ENCODE assay signal across 2 cellular contexts in the genomic region with DNA sequence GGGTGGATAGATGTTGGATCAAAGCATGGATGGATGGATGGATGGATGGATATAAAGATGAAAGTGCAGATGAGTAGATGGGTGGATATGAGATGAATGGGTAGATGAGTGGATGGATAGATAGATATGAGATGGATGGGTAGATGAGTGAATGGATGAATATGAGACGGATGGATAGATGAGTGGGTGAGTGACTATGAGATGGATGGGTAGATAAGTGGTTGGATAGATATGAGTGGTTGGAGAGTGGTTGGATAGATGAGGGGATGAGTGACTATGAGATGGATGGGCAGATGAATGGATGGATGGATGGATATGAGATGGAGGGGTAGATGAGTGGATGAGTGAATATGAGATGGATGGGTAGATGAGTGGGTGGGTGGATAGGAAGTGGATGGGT.
TF ChIP-seq lines count a peak whose summit lies in the region.

No MANE protein-coding gene starts in this region.

TF ChIP-seq in HEK293, 187 proteins besides CTCF, POLR2A, EP300 and RAD21 (continued from another document and continues in another):
- TF ChIP-seq, protein P1, sequence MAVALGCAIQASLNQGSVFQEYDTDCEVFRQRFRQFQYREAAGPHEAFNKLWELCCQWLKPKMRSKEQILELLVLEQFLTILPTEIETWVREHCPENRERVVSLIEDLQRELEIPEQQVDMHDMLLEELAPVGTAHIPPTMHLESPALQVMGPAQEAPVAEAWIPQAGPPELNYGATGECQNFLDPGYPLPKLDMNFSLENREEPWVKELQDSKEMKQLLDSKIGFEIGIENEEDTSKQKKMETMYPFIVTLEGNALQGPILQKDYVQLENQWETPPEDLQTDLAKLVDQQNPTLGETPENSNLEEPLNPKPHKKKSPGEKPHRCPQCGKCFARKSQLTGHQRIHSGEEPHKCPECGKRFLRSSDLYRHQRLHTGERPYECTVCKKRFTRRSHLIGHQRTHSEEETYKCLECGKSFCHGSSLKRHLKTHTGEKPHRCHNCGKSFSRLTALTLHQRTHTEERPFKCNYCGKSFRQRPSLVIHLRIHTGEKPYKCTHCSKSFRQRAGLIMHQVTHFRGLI (tag by site-specific recombination; IDR thresholded peaks at IDR 0.05), result no peak
- TF ChIP-seq, protein P2, sequence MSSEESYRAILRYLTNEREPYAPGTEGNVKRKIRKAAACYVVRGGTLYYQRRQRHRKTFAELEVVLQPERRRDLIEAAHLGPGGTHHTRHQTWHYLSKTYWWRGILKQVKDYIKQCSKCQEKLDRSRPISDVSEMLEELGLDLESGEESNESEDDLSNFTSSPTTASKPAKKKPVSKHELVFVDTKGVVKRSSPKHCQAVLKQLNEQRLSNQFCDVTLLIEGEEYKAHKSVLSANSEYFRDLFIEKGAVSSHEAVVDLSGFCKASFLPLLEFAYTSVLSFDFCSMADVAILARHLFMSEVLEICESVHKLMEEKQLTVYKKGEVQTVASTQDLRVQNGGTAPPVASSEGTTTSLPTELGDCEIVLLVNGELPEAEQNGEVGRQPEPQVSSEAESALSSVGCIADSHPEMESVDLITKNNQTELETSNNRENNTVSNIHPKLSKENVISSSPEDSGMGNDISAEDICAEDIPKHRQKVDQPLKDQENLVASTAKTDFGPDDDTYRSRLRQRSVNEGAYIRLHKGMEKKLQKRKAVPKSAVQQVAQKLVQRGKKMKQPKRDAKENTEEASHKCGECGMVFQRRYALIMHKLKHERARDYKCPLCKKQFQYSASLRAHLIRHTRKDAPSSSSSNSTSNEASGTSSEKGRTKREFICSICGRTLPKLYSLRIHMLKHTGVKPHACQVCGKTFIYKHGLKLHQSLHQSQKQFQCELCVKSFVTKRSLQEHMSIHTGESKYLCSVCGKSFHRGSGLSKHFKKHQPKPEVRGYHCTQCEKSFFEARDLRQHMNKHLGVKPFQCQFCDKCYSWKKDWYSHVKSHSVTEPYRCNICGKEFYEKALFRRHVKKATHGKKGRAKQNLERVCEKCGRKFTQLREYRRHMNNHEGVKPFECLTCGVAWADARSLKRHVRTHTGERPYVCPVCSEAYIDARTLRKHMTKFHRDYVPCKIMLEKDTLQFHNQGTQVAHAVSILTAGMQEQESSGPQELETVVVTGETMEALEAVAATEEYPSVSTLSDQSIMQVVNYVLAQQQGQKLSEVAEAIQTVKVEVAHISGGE (tag by site-specific recombination; conservative IDR thresholded peaks at IDR 0.05; ENCODE audit: low read depth), result no peak
- TF ChIP-seq GLIS2 (tag by site-specific recombination; IDR thresholded peaks at IDR 0.05), result no peak
- no peak for TF ChIP-seq GLI4 (tag by site-specific recombination; IDR thresholded peaks at IDR 0.05)
- TF ChIP-seq, protein P3, sequence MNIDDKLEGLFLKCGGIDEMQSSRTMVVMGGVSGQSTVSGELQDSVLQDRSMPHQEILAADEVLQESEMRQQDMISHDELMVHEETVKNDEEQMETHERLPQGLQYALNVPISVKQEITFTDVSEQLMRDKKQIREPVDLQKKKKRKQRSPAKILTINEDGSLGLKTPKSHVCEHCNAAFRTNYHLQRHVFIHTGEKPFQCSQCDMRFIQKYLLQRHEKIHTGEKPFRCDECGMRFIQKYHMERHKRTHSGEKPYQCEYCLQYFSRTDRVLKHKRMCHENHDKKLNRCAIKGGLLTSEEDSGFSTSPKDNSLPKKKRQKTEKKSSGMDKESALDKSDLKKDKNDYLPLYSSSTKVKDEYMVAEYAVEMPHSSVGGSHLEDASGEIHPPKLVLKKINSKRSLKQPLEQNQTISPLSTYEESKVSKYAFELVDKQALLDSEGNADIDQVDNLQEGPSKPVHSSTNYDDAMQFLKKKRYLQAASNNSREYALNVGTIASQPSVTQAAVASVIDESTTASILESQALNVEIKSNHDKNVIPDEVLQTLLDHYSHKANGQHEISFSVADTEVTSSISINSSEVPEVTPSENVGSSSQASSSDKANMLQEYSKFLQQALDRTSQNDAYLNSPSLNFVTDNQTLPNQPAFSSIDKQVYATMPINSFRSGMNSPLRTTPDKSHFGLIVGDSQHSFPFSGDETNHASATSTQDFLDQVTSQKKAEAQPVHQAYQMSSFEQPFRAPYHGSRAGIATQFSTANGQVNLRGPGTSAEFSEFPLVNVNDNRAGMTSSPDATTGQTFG (tag by site-specific recombination; IDR thresholded peaks at IDR 0.05; ENCODE audit: borderline replicate concordance), result no peak
- TF ChIP-seq ZBTB17 (tag by site-specific recombination; IDR thresholded peaks at IDR 0.05), result peak; percentile 99
- no peak for TF ChIP-seq ZNF248 (tag by site-specific recombination; IDR thresholded peaks at IDR 0.05)
- no peak for TF ChIP-seq TCF7L2 (IDR thresholded peaks at IDR 0.05; ENCODE audit: borderline replicate concordance, low read depth, low read length)
- peak; percentile 95 for TF ChIP-seq ZNF366 (tag by site-specific recombination; conservative IDR thresholded peaks at IDR 0.05)
- no peak for TF ChIP-seq ZNF837 (tag by site-specific recombination; IDR thresholded peaks at IDR 0.05)
- TF ChIP-seq ZNF416 (tag by site-specific recombination; IDR thresholded peaks at IDR 0.05), result no peak
- TF ChIP-seq, protein P4, sequence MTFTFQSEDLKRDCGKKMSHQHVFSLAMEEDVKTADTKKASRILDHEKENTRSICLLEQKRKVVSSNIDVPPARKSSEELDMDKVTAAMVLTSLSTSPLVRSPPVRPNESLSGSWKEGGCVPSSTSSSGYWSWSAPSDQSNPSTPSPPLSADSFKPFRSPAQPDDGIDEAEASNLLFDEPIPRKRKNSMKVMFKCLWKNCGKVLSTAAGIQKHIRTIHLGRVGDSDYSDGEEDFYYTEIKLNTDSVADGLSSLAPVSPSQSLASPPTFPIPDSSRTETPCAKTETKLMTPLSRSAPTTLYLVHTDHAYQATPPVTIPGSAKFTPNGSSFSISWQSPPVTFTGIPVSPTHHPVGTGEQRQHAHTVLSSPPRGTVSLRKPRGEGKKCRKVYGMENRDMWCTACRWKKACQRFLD (tag by site-specific recombination; IDR thresholded peaks at IDR 0.05), result 0 out of 2 replicates have a peak, but pooled peaks have one; percentile 9
- no peak for TF ChIP-seq ZNF155 (tag by site-specific recombination; IDR thresholded peaks at IDR 0.05)
- TF ChIP-seq, protein P5, sequence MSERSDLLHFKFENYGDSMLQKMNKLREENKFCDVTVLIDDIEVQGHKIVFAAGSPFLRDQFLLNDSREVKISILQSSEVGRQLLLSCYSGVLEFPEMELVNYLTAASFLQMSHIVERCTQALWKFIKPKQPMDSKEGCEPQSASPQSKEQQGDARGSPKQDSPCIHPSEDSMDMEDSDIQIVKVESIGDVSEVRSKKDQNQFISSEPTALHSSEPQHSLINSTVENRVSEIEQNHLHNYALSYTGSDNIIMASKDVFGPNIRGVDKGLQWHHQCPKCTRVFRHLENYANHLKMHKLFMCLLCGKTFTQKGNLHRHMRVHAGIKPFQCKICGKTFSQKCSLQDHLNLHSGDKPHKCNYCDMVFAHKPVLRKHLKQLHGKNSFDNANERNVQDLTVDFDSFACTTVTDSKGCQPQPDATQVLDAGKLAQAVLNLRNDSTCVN (tag by site-specific recombination; optimal IDR thresholded peaks at IDR 0.05), result no peak
- no peak for TF ChIP-seq OSR2 (tag by site-specific recombination; IDR thresholded peaks at IDR 0.05)

TF ChIP-seq in H1, 55 proteins besides CTCF, POLR2A, EP300 and RAD21 (continued from another document):
- TF ChIP-seq KDM4A (IDR thresholded peaks at IDR 0.05; ENCODE audit: low read depth, low read length, severe bottlenecking), result no peak
- no peak for TF ChIP-seq TAF7 (optimal IDR thresholded peaks at IDR 0.05; ENCODE audit: borderline replicate concordance, low read depth, low read length)
- no peak for TF ChIP-seq SIRT6 (IDR thresholded peaks at IDR 0.05; ENCODE audit: low read length)
- TF ChIP-seq SIX5 (IDR thresholded peaks at IDR 0.05; ENCODE audit: low read depth, low read length), result no peak
- TF ChIP-seq JUND (IDR thresholded peaks at IDR 0.05; ENCODE audit: low read length), result no peak
- TF ChIP-seq TBP (IDR thresholded peaks at IDR 0.05; ENCODE audit: low read depth, low read length), result no peak
- TF ChIP-seq EZH2 (IDR thresholded peaks at IDR 0.05; ENCODE audit: low read depth, low read length, severe bottlenecking), result no peak
- TF ChIP-seq, protein P6, sequence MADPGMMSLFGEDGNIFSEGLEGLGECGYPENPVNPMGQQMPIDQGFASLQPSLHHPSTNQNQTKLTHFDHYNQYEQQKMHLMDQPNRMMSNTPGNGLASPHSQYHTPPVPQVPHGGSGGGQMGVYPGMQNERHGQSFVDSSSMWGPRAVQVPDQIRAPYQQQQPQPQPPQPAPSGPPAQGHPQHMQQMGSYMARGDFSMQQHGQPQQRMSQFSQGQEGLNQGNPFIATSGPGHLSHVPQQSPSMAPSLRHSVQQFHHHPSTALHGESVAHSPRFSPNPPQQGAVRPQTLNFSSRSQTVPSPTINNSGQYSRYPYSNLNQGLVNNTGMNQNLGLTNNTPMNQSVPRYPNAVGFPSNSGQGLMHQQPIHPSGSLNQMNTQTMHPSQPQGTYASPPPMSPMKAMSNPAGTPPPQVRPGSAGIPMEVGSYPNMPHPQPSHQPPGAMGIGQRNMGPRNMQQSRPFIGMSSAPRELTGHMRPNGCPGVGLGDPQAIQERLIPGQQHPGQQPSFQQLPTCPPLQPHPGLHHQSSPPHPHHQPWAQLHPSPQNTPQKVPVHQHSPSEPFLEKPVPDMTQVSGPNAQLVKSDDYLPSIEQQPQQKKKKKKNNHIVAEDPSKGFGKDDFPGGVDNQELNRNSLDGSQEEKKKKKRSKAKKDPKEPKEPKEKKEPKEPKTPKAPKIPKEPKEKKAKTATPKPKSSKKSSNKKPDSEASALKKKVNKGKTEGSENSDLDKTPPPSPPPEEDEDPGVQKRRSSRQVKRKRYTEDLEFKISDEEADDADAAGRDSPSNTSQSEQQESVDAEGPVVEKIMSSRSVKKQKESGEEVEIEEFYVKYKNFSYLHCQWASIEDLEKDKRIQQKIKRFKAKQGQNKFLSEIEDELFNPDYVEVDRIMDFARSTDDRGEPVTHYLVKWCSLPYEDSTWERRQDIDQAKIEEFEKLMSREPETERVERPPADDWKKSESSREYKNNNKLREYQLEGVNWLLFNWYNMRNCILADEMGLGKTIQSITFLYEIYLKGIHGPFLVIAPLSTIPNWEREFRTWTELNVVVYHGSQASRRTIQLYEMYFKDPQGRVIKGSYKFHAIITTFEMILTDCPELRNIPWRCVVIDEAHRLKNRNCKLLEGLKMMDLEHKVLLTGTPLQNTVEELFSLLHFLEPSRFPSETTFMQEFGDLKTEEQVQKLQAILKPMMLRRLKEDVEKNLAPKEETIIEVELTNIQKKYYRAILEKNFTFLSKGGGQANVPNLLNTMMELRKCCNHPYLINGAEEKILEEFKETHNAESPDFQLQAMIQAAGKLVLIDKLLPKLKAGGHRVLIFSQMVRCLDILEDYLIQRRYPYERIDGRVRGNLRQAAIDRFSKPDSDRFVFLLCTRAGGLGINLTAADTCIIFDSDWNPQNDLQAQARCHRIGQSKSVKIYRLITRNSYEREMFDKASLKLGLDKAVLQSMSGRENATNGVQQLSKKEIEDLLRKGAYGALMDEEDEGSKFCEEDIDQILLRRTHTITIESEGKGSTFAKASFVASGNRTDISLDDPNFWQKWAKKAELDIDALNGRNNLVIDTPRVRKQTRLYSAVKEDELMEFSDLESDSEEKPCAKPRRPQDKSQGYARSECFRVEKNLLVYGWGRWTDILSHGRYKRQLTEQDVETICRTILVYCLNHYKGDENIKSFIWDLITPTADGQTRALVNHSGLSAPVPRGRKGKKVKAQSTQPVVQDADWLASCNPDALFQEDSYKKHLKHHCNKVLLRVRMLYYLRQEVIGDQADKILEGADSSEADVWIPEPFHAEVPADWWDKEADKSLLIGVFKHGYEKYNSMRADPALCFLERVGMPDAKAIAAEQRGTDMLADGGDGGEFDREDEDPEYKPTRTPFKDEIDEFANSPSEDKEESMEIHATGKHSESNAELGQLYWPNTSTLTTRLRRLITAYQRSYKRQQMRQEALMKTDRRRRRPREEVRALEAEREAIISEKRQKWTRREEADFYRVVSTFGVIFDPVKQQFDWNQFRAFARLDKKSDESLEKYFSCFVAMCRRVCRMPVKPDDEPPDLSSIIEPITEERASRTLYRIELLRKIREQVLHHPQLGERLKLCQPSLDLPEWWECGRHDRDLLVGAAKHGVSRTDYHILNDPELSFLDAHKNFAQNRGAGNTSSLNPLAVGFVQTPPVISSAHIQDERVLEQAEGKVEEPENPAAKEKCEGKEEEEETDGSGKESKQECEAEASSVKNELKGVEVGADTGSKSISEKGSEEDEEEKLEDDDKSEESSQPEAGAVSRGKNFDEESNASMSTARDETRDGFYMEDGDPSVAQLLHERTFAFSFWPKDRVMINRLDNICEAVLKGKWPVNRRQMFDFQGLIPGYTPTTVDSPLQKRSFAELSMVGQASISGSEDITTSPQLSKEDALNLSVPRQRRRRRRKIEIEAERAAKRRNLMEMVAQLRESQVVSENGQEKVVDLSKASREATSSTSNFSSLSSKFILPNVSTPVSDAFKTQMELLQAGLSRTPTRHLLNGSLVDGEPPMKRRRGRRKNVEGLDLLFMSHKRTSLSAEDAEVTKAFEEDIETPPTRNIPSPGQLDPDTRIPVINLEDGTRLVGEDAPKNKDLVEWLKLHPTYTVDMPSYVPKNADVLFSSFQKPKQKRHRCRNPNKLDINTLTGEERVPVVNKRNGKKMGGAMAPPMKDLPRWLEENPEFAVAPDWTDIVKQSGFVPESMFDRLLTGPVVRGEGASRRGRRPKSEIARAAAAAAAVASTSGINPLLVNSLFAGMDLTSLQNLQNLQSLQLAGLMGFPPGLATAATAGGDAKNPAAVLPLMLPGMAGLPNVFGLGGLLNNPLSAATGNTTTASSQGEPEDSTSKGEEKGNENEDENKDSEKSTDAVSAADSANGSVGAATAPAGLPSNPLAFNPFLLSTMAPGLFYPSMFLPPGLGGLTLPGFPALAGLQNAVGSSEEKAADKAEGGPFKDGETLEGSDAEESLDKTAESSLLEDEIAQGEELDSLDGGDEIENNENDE (IDR thresholded peaks at IDR 0.05; ENCODE audit: insufficient replicate concordance, low read length), result no peak
- no peak for TF ChIP-seq SAP30 (IDR thresholded peaks at IDR 0.05; ENCODE audit: insufficient read depth, insufficient replicate concordance, low read length)
